In the genomic region with DNA sequence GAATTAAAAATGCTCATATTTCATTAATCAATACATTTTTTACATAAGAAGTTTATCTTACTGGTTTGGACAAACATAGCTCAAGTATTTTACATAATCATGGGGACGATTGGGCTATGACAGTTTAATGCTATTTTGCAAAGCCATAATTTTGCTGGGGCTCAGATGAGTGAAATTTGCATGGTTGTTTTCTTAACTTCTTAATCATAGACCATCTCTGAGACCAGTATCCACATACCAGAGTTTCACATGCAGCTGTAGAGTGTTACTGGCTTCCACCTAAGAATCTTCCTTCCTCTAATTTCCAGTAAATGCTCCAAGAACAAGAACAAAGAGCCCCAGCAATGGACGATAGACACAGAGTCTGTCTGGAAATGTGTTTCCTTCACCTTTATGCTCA, we compare ENCODE assay signal across 21 cellular contexts.
"Had no signal": no experiment of that assay in that cellular context is flagged by ENCODE, and none has a peak within 500 bp of the region (broad histone marks: within the 10 kb centered on the region; RNA-seq: fewer than 3 reads in every experiment).

No MANE protein-coding gene starts in this region.

- H3K27me3 ChIP-seq: SJSA1 had no signal

- H3K27ac Mint-ChIP-seq: IgD-negative memory B cell had no signal

- H3K9me3 ChIP-seq: SJSA1 had no signal

- H3K27me3 Mint-ChIP-seq: IgD-negative memory B cell had no signal

- DNase-seq: Kasumi-1, MM.1S, NCI-H1092 treated with DMSO at 0.1 percent for 48 hours, NCI-H1436, NCI-H187, NCI-H2029, NCI-H2081 treated with DMSO at 0.1 percent for 48 hours, NCI-H2171, NCI-H226, NCI-H446, NCI-H510A, NCI-H524 treated with DMSO at 0.1 percent for 48 hours, NCI-H748 treated with DMSO at 0.1 percent for 48 hours, Right ventricle myocardium superior, RPMI8226, SIG-M5 had no signal

- H3K36me3 ChIP-seq: SJSA1 had no signal

- H3K9ac ChIP-seq: KMS-11 had no signal

- H3K4me1 Mint-ChIP-seq: IgD-negative memory B cell had no signal

- H3K4me3 ChIP-seq: K562, SJSA1, SK-N-MC had no signal

- H3K36me3 Mint-ChIP-seq: IgD-negative memory B cell had no signal

- H3K4me3 Mint-ChIP-seq: IgD-negative memory B cell had no signal
